1 cellular context compared by ENCODE assay signal in the genomic region with DNA sequence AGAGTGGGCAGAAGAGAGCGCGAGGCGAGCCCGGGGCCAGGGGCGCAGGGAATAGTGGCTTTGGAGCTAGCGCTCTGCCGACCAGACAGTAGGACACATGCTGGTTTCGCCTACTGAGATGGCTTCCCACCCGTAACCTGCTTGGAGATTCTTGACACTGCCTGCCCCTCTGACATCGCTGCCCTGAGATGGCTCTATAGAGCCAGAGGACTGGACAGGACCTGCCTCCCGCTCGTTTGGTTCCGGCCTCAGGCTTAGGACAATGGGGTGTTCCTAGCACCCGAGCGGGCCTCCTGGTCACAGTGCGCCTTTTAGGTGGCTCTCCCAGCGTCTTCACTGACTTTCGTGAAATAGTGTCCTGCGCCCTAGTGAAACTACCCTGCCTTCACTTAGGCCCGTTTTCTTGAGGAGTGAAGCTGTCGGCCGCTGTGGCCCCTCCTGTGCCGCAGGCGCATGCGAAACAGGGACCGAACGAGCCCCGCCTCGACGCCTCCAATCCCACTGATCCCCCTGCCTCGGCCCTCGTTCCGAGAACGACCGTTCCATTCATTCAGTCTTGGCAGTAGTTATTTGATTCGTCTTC.
A peak's percentile ranks its signal among the peaks of the same experiment; 100 is the strongest.
TF ChIP-seq lines count a peak whose summit lies in the region.

No MANE protein-coding gene starts in this region.

TF ChIP-seq in K562, 482 proteins besides CTCF, POLR2A, EP300 and RAD21 (continued from another document and continues in another):
- TF ChIP-seq, protein P1, sequence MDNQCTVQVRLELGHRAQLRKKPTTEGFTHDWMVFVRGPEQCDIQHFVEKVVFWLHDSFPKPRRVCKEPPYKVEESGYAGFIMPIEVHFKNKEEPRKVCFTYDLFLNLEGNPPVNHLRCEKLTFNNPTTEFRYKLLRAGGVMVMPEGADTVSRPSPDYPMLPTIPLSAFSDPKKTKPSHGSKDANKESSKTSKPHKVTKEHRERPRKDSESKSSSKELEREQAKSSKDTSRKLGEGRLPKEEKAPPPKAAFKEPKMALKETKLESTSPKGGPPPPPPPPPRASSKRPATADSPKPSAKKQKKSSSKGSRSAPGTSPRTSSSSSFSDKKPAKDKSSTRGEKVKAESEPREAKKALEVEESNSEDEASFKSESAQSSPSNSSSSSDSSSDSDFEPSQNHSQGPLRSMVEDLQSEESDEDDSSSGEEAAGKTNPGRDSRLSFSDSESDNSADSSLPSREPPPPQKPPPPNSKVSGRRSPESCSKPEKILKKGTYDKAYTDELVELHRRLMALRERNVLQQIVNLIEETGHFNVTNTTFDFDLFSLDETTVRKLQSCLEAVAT (IDR thresholded peaks at IDR 0.05) = peak in 1 of 2 experiments; percentile 41; a peak in 2 of 4 replicates
- TF ChIP-seq HEY1 (CRISPR knock-in tag; IDR thresholded peaks at IDR 0.05; ENCODE audit: borderline replicate concordance) = no peak
- no peak for TF ChIP-seq ZNF583 (CRISPR knock-in tag; IDR thresholded peaks at IDR 0.05)
- TF ChIP-seq, protein P2, sequence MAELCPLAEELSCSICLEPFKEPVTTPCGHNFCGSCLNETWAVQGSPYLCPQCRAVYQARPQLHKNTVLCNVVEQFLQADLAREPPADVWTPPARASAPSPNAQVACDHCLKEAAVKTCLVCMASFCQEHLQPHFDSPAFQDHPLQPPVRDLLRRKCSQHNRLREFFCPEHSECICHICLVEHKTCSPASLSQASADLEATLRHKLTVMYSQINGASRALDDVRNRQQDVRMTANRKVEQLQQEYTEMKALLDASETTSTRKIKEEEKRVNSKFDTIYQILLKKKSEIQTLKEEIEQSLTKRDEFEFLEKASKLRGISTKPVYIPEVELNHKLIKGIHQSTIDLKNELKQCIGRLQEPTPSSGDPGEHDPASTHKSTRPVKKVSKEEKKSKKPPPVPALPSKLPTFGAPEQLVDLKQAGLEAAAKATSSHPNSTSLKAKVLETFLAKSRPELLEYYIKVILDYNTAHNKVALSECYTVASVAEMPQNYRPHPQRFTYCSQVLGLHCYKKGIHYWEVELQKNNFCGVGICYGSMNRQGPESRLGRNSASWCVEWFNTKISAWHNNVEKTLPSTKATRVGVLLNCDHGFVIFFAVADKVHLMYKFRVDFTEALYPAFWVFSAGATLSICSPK (IDR thresholded peaks at IDR 0.05; ENCODE audit: borderline replicate concordance) = no peak
- TF ChIP-seq TAF9B (IDR thresholded peaks at IDR 0.05; ENCODE audit: partially characterized antibody) = no peak
- TF ChIP-seq, protein P3, sequence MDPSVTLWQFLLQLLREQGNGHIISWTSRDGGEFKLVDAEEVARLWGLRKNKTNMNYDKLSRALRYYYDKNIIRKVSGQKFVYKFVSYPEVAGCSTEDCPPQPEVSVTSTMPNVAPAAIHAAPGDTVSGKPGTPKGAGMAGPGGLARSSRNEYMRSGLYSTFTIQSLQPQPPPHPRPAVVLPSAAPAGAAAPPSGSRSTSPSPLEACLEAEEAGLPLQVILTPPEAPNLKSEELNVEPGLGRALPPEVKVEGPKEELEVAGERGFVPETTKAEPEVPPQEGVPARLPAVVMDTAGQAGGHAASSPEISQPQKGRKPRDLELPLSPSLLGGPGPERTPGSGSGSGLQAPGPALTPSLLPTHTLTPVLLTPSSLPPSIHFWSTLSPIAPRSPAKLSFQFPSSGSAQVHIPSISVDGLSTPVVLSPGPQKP (CRISPR knock-in tag; IDR thresholded peaks at IDR 0.05) = no peak
- TF ChIP-seq, protein P4, sequence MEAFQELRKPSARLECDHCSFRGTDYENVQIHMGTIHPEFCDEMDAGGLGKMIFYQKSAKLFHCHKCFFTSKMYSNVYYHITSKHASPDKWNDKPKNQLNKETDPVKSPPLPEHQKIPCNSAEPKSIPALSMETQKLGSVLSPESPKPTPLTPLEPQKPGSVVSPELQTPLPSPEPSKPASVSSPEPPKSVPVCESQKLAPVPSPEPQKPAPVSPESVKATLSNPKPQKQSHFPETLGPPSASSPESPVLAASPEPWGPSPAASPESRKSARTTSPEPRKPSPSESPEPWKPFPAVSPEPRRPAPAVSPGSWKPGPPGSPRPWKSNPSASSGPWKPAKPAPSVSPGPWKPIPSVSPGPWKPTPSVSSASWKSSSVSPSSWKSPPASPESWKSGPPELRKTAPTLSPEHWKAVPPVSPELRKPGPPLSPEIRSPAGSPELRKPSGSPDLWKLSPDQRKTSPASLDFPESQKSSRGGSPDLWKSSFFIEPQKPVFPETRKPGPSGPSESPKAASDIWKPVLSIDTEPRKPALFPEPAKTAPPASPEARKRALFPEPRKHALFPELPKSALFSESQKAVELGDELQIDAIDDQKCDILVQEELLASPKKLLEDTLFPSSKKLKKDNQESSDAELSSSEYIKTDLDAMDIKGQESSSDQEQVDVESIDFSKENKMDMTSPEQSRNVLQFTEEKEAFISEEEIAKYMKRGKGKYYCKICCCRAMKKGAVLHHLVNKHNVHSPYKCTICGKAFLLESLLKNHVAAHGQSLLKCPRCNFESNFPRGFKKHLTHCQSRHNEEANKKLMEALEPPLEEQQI (IDR thresholded peaks at IDR 0.05) = no peak
- TF ChIP-seq, protein P5, sequence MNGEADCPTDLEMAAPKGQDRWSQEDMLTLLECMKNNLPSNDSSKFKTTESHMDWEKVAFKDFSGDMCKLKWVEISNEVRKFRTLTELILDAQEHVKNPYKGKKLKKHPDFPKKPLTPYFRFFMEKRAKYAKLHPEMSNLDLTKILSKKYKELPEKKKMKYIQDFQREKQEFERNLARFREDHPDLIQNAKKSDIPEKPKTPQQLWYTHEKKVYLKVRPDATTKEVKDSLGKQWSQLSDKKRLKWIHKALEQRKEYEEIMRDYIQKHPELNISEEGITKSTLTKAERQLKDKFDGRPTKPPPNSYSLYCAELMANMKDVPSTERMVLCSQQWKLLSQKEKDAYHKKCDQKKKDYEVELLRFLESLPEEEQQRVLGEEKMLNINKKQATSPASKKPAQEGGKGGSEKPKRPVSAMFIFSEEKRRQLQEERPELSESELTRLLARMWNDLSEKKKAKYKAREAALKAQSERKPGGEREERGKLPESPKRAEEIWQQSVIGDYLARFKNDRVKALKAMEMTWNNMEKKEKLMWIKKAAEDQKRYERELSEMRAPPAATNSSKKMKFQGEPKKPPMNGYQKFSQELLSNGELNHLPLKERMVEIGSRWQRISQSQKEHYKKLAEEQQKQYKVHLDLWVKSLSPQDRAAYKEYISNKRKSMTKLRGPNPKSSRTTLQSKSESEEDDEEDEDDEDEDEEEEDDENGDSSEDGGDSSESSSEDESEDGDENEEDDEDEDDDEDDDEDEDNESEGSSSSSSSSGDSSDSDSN (IDR thresholded peaks at IDR 0.05; ENCODE audit: borderline replicate concordance in 1 of 2, low read depth in 2 of 2, low read length in 2 of 2) = 0 out of 4 replicates have a peak, but pooled peaks of 1 of the 2 experiments have one; percentile 1
- TF ChIP-seq ZNF217 (CRISPR knock-in tag; IDR thresholded peaks at IDR 0.05) = no peak
- TF ChIP-seq BRD4 (IDR thresholded peaks at IDR 0.05) = peak; percentile 68; the same call in 1 of the 2 replicates
- TF ChIP-seq ESRRB (CRISPR knock-in tag; IDR thresholded peaks at IDR 0.05; ENCODE audit: borderline replicate concordance) = no peak
- no peak for TF ChIP-seq RBM14 (IDR thresholded peaks at IDR 0.05; ENCODE audit: borderline replicate concordance, insufficient read depth, low read depth, low read length)
- no peak for TF ChIP-seq ESRRA (IDR thresholded peaks at IDR 0.05; ENCODE audit: borderline replicate concordance, low read depth)
- TF ChIP-seq, protein P6, sequence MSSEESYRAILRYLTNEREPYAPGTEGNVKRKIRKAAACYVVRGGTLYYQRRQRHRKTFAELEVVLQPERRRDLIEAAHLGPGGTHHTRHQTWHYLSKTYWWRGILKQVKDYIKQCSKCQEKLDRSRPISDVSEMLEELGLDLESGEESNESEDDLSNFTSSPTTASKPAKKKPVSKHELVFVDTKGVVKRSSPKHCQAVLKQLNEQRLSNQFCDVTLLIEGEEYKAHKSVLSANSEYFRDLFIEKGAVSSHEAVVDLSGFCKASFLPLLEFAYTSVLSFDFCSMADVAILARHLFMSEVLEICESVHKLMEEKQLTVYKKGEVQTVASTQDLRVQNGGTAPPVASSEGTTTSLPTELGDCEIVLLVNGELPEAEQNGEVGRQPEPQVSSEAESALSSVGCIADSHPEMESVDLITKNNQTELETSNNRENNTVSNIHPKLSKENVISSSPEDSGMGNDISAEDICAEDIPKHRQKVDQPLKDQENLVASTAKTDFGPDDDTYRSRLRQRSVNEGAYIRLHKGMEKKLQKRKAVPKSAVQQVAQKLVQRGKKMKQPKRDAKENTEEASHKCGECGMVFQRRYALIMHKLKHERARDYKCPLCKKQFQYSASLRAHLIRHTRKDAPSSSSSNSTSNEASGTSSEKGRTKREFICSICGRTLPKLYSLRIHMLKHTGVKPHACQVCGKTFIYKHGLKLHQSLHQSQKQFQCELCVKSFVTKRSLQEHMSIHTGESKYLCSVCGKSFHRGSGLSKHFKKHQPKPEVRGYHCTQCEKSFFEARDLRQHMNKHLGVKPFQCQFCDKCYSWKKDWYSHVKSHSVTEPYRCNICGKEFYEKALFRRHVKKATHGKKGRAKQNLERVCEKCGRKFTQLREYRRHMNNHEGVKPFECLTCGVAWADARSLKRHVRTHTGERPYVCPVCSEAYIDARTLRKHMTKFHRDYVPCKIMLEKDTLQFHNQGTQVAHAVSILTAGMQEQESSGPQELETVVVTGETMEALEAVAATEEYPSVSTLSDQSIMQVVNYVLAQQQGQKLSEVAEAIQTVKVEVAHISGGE (CRISPR knock-in tag; IDR thresholded peaks at IDR 0.05) = no peak
- TF ChIP-seq LCOR (CRISPR knock-in tag; IDR thresholded peaks at IDR 0.05) = 0 out of 2 replicates have a peak, but pooled peaks have one; percentile 28
- TF ChIP-seq, protein P7, sequence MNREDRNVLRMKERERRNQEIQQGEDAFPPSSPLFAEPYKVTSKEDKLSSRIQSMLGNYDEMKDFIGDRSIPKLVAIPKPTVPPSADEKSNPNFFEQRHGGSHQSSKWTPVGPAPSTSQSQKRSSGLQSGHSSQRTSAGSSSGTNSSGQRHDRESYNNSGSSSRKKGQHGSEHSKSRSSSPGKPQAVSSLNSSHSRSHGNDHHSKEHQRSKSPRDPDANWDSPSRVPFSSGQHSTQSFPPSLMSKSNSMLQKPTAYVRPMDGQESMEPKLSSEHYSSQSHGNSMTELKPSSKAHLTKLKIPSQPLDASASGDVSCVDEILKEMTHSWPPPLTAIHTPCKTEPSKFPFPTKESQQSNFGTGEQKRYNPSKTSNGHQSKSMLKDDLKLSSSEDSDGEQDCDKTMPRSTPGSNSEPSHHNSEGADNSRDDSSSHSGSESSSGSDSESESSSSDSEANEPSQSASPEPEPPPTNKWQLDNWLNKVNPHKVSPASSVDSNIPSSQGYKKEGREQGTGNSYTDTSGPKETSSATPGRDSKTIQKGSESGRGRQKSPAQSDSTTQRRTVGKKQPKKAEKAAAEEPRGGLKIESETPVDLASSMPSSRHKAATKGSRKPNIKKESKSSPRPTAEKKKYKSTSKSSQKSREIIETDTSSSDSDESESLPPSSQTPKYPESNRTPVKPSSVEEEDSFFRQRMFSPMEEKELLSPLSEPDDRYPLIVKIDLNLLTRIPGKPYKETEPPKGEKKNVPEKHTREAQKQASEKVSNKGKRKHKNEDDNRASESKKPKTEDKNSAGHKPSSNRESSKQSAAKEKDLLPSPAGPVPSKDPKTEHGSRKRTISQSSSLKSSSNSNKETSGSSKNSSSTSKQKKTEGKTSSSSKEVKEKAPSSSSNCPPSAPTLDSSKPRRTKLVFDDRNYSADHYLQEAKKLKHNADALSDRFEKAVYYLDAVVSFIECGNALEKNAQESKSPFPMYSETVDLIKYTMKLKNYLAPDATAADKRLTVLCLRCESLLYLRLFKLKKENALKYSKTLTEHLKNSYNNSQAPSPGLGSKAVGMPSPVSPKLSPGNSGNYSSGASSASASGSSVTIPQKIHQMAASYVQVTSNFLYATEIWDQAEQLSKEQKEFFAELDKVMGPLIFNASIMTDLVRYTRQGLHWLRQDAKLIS (CRISPR knock-in tag; IDR thresholded peaks at IDR 0.05) = peak; percentile 68; the same call in 1 of the 2 replicates
- TF ChIP-seq ZNF551 (CRISPR knock-in tag; IDR thresholded peaks at IDR 0.05) = no peak
- no peak for TF ChIP-seq ZNF431 (CRISPR knock-in tag; IDR thresholded peaks at IDR 0.05)
- no peak for TF ChIP-seq PYGO2 (tag; IDR thresholded peaks at IDR 0.05)
- TF ChIP-seq, protein P8, sequence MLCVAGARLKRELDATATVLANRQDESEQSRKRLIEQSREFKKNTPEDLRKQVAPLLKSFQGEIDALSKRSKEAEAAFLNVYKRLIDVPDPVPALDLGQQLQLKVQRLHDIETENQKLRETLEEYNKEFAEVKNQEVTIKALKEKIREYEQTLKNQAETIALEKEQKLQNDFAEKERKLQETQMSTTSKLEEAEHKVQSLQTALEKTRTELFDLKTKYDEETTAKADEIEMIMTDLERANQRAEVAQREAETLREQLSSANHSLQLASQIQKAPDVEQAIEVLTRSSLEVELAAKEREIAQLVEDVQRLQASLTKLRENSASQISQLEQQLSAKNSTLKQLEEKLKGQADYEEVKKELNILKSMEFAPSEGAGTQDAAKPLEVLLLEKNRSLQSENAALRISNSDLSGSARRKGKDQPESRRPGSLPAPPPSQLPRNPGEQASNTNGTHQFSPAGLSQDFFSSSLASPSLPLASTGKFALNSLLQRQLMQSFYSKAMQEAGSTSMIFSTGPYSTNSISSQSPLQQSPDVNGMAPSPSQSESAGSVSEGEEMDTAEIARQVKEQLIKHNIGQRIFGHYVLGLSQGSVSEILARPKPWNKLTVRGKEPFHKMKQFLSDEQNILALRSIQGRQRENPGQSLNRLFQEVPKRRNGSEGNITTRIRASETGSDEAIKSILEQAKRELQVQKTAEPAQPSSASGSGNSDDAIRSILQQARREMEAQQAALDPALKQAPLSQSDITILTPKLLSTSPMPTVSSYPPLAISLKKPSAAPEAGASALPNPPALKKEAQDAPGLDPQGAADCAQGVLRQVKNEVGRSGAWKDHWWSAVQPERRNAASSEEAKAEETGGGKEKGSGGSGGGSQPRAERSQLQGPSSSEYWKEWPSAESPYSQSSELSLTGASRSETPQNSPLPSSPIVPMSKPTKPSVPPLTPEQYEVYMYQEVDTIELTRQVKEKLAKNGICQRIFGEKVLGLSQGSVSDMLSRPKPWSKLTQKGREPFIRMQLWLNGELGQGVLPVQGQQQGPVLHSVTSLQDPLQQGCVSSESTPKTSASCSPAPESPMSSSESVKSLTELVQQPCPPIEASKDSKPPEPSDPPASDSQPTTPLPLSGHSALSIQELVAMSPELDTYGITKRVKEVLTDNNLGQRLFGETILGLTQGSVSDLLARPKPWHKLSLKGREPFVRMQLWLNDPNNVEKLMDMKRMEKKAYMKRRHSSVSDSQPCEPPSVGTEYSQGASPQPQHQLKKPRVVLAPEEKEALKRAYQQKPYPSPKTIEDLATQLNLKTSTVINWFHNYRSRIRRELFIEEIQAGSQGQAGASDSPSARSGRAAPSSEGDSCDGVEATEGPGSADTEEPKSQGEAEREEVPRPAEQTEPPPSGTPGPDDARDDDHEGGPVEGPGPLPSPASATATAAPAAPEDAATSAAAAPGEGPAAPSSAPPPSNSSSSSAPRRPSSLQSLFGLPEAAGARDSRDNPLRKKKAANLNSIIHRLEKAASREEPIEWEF (CRISPR knock-in tag; IDR thresholded peaks at IDR 0.05) = no peak
- no peak for TF ChIP-seq FOS (IDR thresholded peaks at IDR 0.05; ENCODE audit: extremely low read depth, insufficient read length)
- TF ChIP-seq HDAC6 (IDR thresholded peaks at IDR 0.05; ENCODE audit: low read depth, low read length) = no peak
- TF ChIP-seq ZNF699 (CRISPR knock-in tag; IDR thresholded peaks at IDR 0.05; ENCODE audit: insufficient replicate concordance) = no peak
- 0 out of 2 replicates have a peak, but pooled peaks have one; percentile 29 for TF ChIP-seq ZBTB1 (CRISPR knock-in tag; IDR thresholded peaks at IDR 0.05; ENCODE audit: borderline replicate concordance, low read depth)
- TF ChIP-seq ZNF324 (CRISPR knock-in tag; IDR thresholded peaks at IDR 0.05) = no peak
- TF ChIP-seq ZNF253 (CRISPR knock-in tag; conservative IDR thresholded peaks at IDR 0.05) = no peak
- no peak for TF ChIP-seq EP400 (IDR thresholded peaks at IDR 0.05)
- peak; percentile 32 for TF ChIP-seq KDM5B (IDR thresholded peaks at IDR 0.05; ENCODE audit: insufficient replicate concordance, low read depth, low read length)
